In genomic region chr11:114180301-114181055, GRCh38 we compare ENCODE assay signal across 8 cellular contexts.
A peak's percentile ranks its signal among the peaks of the same experiment; 100 is the strongest.
DNase-seq lines count a peak whose midpoint lies in the region; FAIRE-seq and TF ChIP-seq lines count a peak whose summit lies in the region.

No MANE protein-coding gene starts in this region.

- H3K9ac ChIP-seq in MM.1S (ENCODE audit: low read length), result no peak overlapping the region

- no peak for TF ChIP-seq POLR2A in stomach (IDR thresholded peaks at IDR 0.05)

- no peaks in the 10 kb centered on the region for H3K36me3 ChIP-seq in MM.1S (replicated peaks; ENCODE audit: insufficient read depth, low read length)
- H3K36me3 ChIP-seq in stomach, result peaks cover 0 to 10% (median 0%) of the 10 kb centered on the region in 4 donors

- no peak overlapping the region for H3K4me2 ChIP-seq in MM.1S (ENCODE audit: low read depth, low read length)

- H3K79me2 ChIP-seq in MM.1S (ENCODE audit: low read length), result no peaks in the 10 kb centered on the region

- no peak overlapping the region for H2AFZ ChIP-seq in MM.1S (ENCODE audit: low read length)

- FAIRE-seq in D721Med (lab: Jason Lieb, UNC), result no peak

- intact Hi-C loops in stomach (cut with DNase I; ENCODE audit: low total_unique reads), result loop anchor here (10.0 kb wide), 1 partner anchor 116 kb away; no protein-coding TSS in a partner anchor

- TF ChIP-seq EP300 in stomach (IDR thresholded peaks at IDR 0.05), result no peak

- H3K9me2 ChIP-seq in MM.1S (replicated peaks; ENCODE audit: insufficient read depth, low read length), result no peaks in the 10 kb centered on the region

- H3K4me1 ChIP-seq in MM.1S (ENCODE audit: low read length) (no peaks in the 10 kb centered on the region), stomach (peaks cover 76 to 98% (median 83%) of the 10 kb centered on the region in 4 donors)

- WGBS in stomach, 5 donors, result 54 to 73% (median 62%) methylated on average over 7 of the region's 7 CpGs

- H3K4me3 ChIP-seq in MM.1S (ENCODE audit: low read length), result no peak overlapping the region
- peak overlapping the region; percentile 18 to 27 (median 26) for H3K4me3 ChIP-seq in stomach

- H4K20me1 ChIP-seq in MM.1S (ENCODE audit: insufficient read depth, low read length), result no peaks in the 10 kb centered on the region

- DNase-seq in D721Med (ENCODE audit: insufficient read length, low spot score), result no peak
- DNase-seq in MM.1S, result peak; percentile 44
- DNase-seq in islet precursor cell, result peak; percentile 58
- peak; percentile 77 for DNase-seq in stomach
- no peak for DNase-seq in COLO829 (ENCODE audit: low spot score)
- DNase-seq in GOT3 (lab: John Stamatoyannopoulos, UW), result no peak
- no peak for DNase-seq in A172 (ENCODE audit: low spot score)

- TF ChIP-seq CTCF in D721Med (IDR thresholded peaks at IDR 0.05; ENCODE audit: insufficient read depth, missing control alignments) (peak; percentile 40), MM.1S (IDR thresholded peaks at IDR 0.05; ENCODE audit: low read length) (peak; percentile 71), stomach (IDR thresholded peaks at IDR 0.05) (peak in 5 of 7 experiments; percentile 47 to 81 (median 61))

- no peaks in the 10 kb centered on the region for H3F3A ChIP-seq in MM.1S (ENCODE audit: insufficient read depth, low read length)

- H3K27me3 ChIP-seq in MM.1S (replicated peaks; ENCODE audit: insufficient read depth, low read length) (no peaks in the 10 kb centered on the region), stomach (no peaks in the 10 kb centered on the region)

- H3K9me3 ChIP-seq in MM.1S (replicated peaks; ENCODE audit: insufficient read depth, low read length) (no peaks in the 10 kb centered on the region), stomach (no peaks in the 10 kb centered on the region)

- no peak overlapping the region for H3K27ac ChIP-seq in MM.1S (ENCODE audit: low read length)
- peak overlapping the region; percentile 96 for H3K27ac ChIP-seq in angular gyrus (ENCODE audit: low read depth, low read length)
- peak overlapping the region; percentile 88 to 99 (median 95) for H3K27ac ChIP-seq in stomach

Comparison
In these comparisons a context has a peak if more than half of its experiments do, and no peak if none do; other contexts are left out.
1. DNase-seq: peak in MM.1S (single experiment), islet precursor cell (single experiment) and stomach (single experiment); none in D721Med (single experiment), COLO829 (single experiment), GOT3 (single experiment) and A172 (single experiment).
2. Peak in every context shown above with its lines, with median percentiles within 50 percentile points of each other: CTCF ChIP-seq.